15 cellular contexts compared by ENCODE assay signal in the genomic region with DNA sequence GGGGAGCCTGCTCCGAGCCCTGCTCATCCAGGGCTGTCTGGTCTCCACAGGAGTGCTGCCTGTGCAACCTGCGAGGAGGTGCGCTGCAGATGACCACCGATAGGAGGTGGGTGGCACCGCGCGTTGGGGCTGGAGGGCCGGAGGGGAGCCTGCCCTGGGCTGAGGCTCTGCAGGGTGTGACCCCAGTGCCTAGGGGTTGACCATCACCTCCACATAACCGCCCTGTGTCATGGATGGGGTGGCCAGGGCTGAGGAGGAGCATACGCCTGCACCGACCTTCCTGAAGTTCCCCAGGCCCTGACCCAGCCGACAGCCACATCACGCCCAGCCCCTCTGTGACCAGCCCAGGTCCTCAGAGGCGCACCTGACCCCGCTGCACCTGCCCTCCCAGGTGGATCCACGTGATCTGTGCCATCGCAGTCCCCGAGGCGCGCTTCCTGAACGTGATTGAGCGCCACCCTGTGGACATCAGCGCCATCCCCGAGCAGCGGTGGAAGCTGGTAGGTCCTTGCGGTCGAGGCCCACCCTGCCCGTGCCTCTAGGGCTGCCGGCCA.
DNase-seq lines count a peak whose midpoint lies in the region; ATAC-seq, FAIRE-seq and TF ChIP-seq lines count a peak whose summit lies in the region.
"Had no signal": no experiment of that assay in that cellular context is flagged by ENCODE, and none has a peak within 500 bp of the region (broad histone marks: within the 10 kb centered on the region; RNA-seq: fewer than 3 reads in every experiment).

No MANE protein-coding gene starts in this region.

- no peaks in the 10 kb centered on the region for H4K20me1 ChIP-seq in SK-N-SH (ENCODE audit: insufficient read depth)
- peaks cover 0 to 4% of the 10 kb centered on the region in 2 experiments for H4K20me1 ChIP-seq in H1 (replicated peaks in 1 of 2; ENCODE audit: control insufficient read depth in 1 of 2, insufficient read depth in 2 of 2, low read length in 2 of 2)
- no peaks in the 10 kb centered on the region for H4K20me1 ChIP-seq in neural progenitor cell (ENCODE audit: low read depth)

- H3K18ac ChIP-seq in H1 (ENCODE audit: extremely low read depth, low read length), result no peak overlapping the region

- no peak overlapping the region for H2BK120ac ChIP-seq in H1 (replicated peaks; ENCODE audit: low read depth, low read length)

- no peak overlapping the region for H3K4me3 ChIP-seq in SK-N-SH (ENCODE audit: low read depth in 2 of 2, low read length in 1 of 2)
- no peak overlapping the region for H3K4me3 ChIP-seq in NB4 (ENCODE audit: low read depth, low read length)
- H3K4me3 ChIP-seq in H1 (ENCODE audit: extremely low read depth in 1 of 4, insufficient read depth in 2 of 4, low read depth in 3 of 4, low read length in 4 of 4), result no peak overlapping the region
- no peak overlapping the region for H3K4me3 ChIP-seq in neural progenitor cell

- WGBS in SK-N-SH (ENCODE audit: low lambda C conversion rate), result 98% methylated on average over 16 of the region's 29 CpGs
- 61% methylated on average over 26 of the region's 29 CpGs; no CpG with 5 or more reads in 1 of the 2 experiments for WGBS in H1 (ENCODE audit: extremely low coverage in 1 of 2, insufficient coverage in 1 of 2, insufficient read length in 1 of 2, insufficient replicate concordance in 2 of 2, low coverage in 1 of 2, low lambda C conversion rate in 2 of 2, missing lambda C conversion rate in 1 of 2), 2 experiments

- H3K27me3 Mint-ChIP-seq in neural progenitor cell (ENCODE audit: insufficient read depth, low read depth), result peaks cover 3% of the 10 kb centered on the region

- no peaks in the 10 kb centered on the region; the same call in 1 of the 2 replicates for H3K23me2 ChIP-seq in H1 (ENCODE audit: low read depth, low read length)

- H3K9me3 ChIP-seq in SK-N-SH (no peaks in the 10 kb centered on the region), H1 (ENCODE audit: insufficient read depth in 2 of 2, low read depth in 1 of 2, low read length in 1 of 2) (no peaks in the 10 kb centered on the region), neural progenitor cell (ENCODE audit: low read depth) (no peaks in the 10 kb centered on the region)

- DNase-seq in SK-N-SH (peak; percentile 69), NB4 (ENCODE audit: low read depth) (no peak), H1 (ENCODE audit: low read depth in 1 of 2, low spot score in 2 of 2) (peak; percentile 66 to 95), neural progenitor cell (ENCODE audit: low spot score) (peak; percentile 70), SKM-1 treated with dmso at 0.1 percent for 144 hours (lab: John Stamatoyannopoulos, UW; ENCODE audit: unreplicated experiment) (no peak), ecto neural progenitor cell (ENCODE audit: low spot score) (no peak)
- DNase-seq: cortex of kidney; hippocampal formation; IMR-90; naive thymus-derived CD4-positive, alpha-beta T cell; NCI-H446 treated with DMSO at 0.1 percent for 48 hours; stimulated activated naive CD8-positive, alpha-beta T cell treated with anti-CD3 and anti-CD28 coated beads, Interleukin-15, Interleukin-2, amounts not matched to agents 100 U/mL and 50 U/mL, for 24 hours had no signal

- H3K4me2 ChIP-seq in SK-N-SH, result no peak overlapping the region
- no peak overlapping the region for H3K4me2 ChIP-seq in H1 (ENCODE audit: insufficient read depth in 1 of 2, low read depth in 2 of 2, low read length in 2 of 2)
- H3K4me2 ChIP-seq in neural progenitor cell, result no peak overlapping the region

- POLR2A ChIA-PET in SK-N-SH (lab: Yijun Ruan, JAX), result no interaction called here
- POLR2A ChIA-PET in H1 (lab: Charles Lee; ENCODE audit: partially characterized antibody), result interaction anchor here (0.7 to 2.1 kb wide), 3 partner anchors 89 to 728 kb away, joined by 3 to 6 read pairs (median 4); no protein-coding TSS in a partner anchor

- peaks cover 2% of the 10 kb centered on the region; the same call in 1 of the 2 replicates for H3K79me1 ChIP-seq in H1 (ENCODE audit: low read depth, low read length)

- H3K36me3 ChIP-seq in SK-N-SH (replicated peaks in 1 of 2; ENCODE audit: control insufficient read depth in 1 of 2, insufficient read depth in 2 of 2, low read length in 1 of 2) (peaks cover 6 to 66% of the 10 kb centered on the region in 2 experiments), H1 (ENCODE audit: control insufficient read depth in 2 of 4, insufficient read depth in 4 of 4, low read length in 3 of 4) (peaks cover 8 to 18% (median 12%) of the 10 kb centered on the region in 4 experiments; a peak in 4 of 8 replicates), neural progenitor cell (no peaks in the 10 kb centered on the region)

- H3K27ac Mint-ChIP-seq in neural progenitor cell, result no peak overlapping the region
- H3K27ac Mint-ChIP-seq: activated T-helper 1 cell treated with anti-CD3 and anti-CD28 coated beads, Interleukin-12 subunit alpha, Interleukin-12 subunit beta, Interleukin-2, Interleukin-4 antibody, amounts not matched to agents 30 ng/mL and 10 ng/mL and 1 ng/mL, durations not matched to agents 14 hours and 24 hours and 36 hours had no signal

- H3K4me3 Mint-ChIP-seq in neural progenitor cell, result no peak overlapping the region
- H3K4me3 Mint-ChIP-seq: activated T-helper 1 cell treated with anti-CD3 and anti-CD28 coated beads, Interleukin-12 subunit alpha, Interleukin-12 subunit beta, Interleukin-2, Interleukin-4 antibody, amounts not matched to agents 30 ng/mL and 10 ng/mL and 1 ng/mL, durations not matched to agents 14 hours and 24 hours and 36 hours had no signal

- H3K9ac ChIP-seq in SK-N-SH (no peak overlapping the region), H1 (replicated peaks in 1 of 4; ENCODE audit: extremely low read depth in 1 of 4, low read depth in 3 of 4, low read length in 3 of 4) (no peak overlapping the region), neural progenitor cell (no peak overlapping the region)

- H3K79me2 ChIP-seq in SK-N-SH (ENCODE audit: insufficient read depth), result no peaks in the 10 kb centered on the region
- no peaks in the 10 kb centered on the region for H3K79me2 ChIP-seq in H1 (ENCODE audit: control insufficient read depth in 1 of 2, insufficient read depth in 2 of 2, low read length in 2 of 2)
- H3K79me2 ChIP-seq in neural progenitor cell (ENCODE audit: low read depth), result no peaks in the 10 kb centered on the region

- H3K9me2 ChIP-seq in SK-N-SH, result no peaks in the 10 kb centered on the region

- TF ChIP-seq RAD21 in SK-N-SH (IDR thresholded peaks at IDR 0.05; ENCODE audit: low read length) (peak; percentile 41), H1 (IDR thresholded peaks at IDR 0.05 in 1 of 2, conservative IDR thresholded peaks at IDR 0.05 in 1 of 2; ENCODE audit: low read depth in 2 of 2, low read length in 2 of 2) (peak; percentile 84 to 90)

- H3K23ac ChIP-seq in H1 (ENCODE audit: insufficient read length), result no peak overlapping the region

- peak; percentile 42 for FAIRE-seq in H1 (lab: Jason Lieb, UNC)

- no peak overlapping the region for H2AK5ac ChIP-seq in H1 (ENCODE audit: low read depth, low read length)

- H2BK12ac ChIP-seq in H1 (ENCODE audit: low read depth, low read length), result no peak overlapping the region

- peaks cover 11% of the 10 kb centered on the region for H3K36me3 Mint-ChIP-seq in neural progenitor cell

- no peak overlapping the region for H3K4ac ChIP-seq in H1 (replicated peaks; ENCODE audit: insufficient read length, low read depth, low read length)

- H2BK20ac ChIP-seq in H1 (ENCODE audit: low read length), result no peak overlapping the region

- H3K4me1 ChIP-seq in SK-N-SH (ENCODE audit: control insufficient read depth in 1 of 2, insufficient read depth in 2 of 2, low read depth in 1 of 2, low read length in 1 of 2) (peaks cover 0 to 13% of the 10 kb centered on the region in 2 experiments; a peak in 1 of 4 replicates), H1 (replicated peaks in 1 of 4; ENCODE audit: control insufficient read depth in 3 of 4, insufficient read depth in 4 of 4, low read length in 3 of 4) (peaks cover 0 to 6% (median 3%) of the 10 kb centered on the region in 4 experiments; a peak in 4 of 7 replicates), neural progenitor cell (peaks cover 7% of the 10 kb centered on the region)

- no peaks in the 10 kb centered on the region for H3K9me3 Mint-ChIP-seq in neural progenitor cell
- H3K9me3 Mint-ChIP-seq: activated T-helper 1 cell treated with anti-CD3 and anti-CD28 coated beads, Interleukin-12 subunit alpha, Interleukin-12 subunit beta, Interleukin-2, Interleukin-4 antibody, amounts not matched to agents 30 ng/mL and 10 ng/mL and 1 ng/mL, durations not matched to agents 14 hours and 24 hours and 36 hours had no signal

- H3F3A ChIP-seq in SK-N-SH (replicated peaks; ENCODE audit: insufficient read depth), result no peaks in the 10 kb centered on the region
- H3F3A ChIP-seq in neural progenitor cell (ENCODE audit: low read depth), result no peaks in the 10 kb centered on the region

- H2BK5ac ChIP-seq in H1 (ENCODE audit: low read depth, low read length), result no peak overlapping the region

- no peak overlapping the region for H3K14ac ChIP-seq in H1 (ENCODE audit: insufficient read length)

- no peaks in the 10 kb centered on the region for H3K27me3 ChIP-seq in SK-N-SH (ENCODE audit: insufficient read depth)
- H3K27me3 ChIP-seq in H1 (replicated peaks in 1 of 4; ENCODE audit: control insufficient read depth in 3 of 4, extremely low read depth in 1 of 4, insufficient read depth in 3 of 4, low read length in 3 of 4), result no peaks in the 10 kb centered on the region
- H3K27me3 ChIP-seq in neural progenitor cell, result no peaks in the 10 kb centered on the region

- peak; percentile 38 for TF ChIP-seq CTCF in SK-N-SH (IDR thresholded peaks at IDR 0.05)
- peak; percentile 8 for TF ChIP-seq CTCF in NB4 (IDR thresholded peaks at IDR 0.05; ENCODE audit: low read depth, low read length)
- peak; percentile 96 to 99 (median 97) for TF ChIP-seq CTCF in H1 (IDR thresholded peaks at IDR 0.05; ENCODE audit: control extremely low read depth in 1 of 3, insufficient read depth in 1 of 3, low read depth in 1 of 3, low read length in 3 of 3)
- TF ChIP-seq CTCF in neural progenitor cell (IDR thresholded peaks at IDR 0.05), result peak; percentile 72

- TF ChIP-seq EP300 in SK-N-SH (IDR thresholded peaks at IDR 0.05; ENCODE audit: borderline replicate concordance in 1 of 2, low read depth in 1 of 2, low read length in 1 of 2), result no peak
- TF ChIP-seq EP300 in H1 (IDR thresholded peaks at IDR 0.05; ENCODE audit: borderline replicate concordance in 1 of 2, low read depth in 2 of 2, low read length in 2 of 2), result no peak

- TF ChIP-seq POLR2A in NB4 (IDR thresholded peaks at IDR 0.05; ENCODE audit: extremely low read depth, insufficient read length) (no peak), H1 (IDR thresholded peaks at IDR 0.05; ENCODE audit: control extremely low read depth in 1 of 2, low read depth in 2 of 2, low read length in 2 of 2) (no peak)

- no peak overlapping the region for H4K8ac ChIP-seq in H1 (ENCODE audit: extremely low read depth, insufficient read depth, low read length)

- H2BK15ac ChIP-seq in H1 (ENCODE audit: low read length), result no peak overlapping the region

- no peak overlapping the region for H4K91ac ChIP-seq in H1 (replicated peaks; ENCODE audit: insufficient read length, low read length)

- CTCF ChIA-PET in SK-N-SH (lab: Yijun Ruan, JAX), result interaction anchor here (0.5 to 1.5 kb wide), 13 partner anchors 10 to 100 kb away, joined by 3 to 9 read pairs (median 4); no protein-coding TSS in a partner anchor
- CTCF ChIA-PET in H1 (lab: Charles Lee; ENCODE audit: partially characterized antibody), result interaction anchor here (0.6 to 4.7 kb wide), 29 partner anchors 9 to 597 kb away, joined by 3 to 97 read pairs (median 4); no protein-coding TSS in a partner anchor

- no peak overlapping the region for H2AFZ ChIP-seq in SK-N-SH (ENCODE audit: low read depth)
- no peak overlapping the region for H2AFZ ChIP-seq in H1 (ENCODE audit: low read length)
- no peak overlapping the region for H2AFZ ChIP-seq in neural progenitor cell (replicated peaks)

- peaks cover 6% of the 10 kb centered on the region for H3K4me1 Mint-ChIP-seq in neural progenitor cell

- H3K56ac ChIP-seq in H1 (replicated peaks; ENCODE audit: insufficient read length, low read depth, low read length), result no peak overlapping the region

- ATAC-seq in SK-N-SH treated with all-trans-retinoic acid at 6 μM for 48 hours, result no peak
- no peak for ATAC-seq in HG03442 (IDR thresholded peaks at IDR 0.05; ENCODE audit: unreplicated experiment)
- ATAC-seq: naive thymus-derived CD4-positive, alpha-beta T cell; stimulated activated naive CD8-positive, alpha-beta T cell treated with anti-CD3 and anti-CD28 coated beads, Interleukin-15, Interleukin-2, amounts not matched to agents 100 U/mL and 50 U/mL, for 24 hours had no signal

- H4K5ac ChIP-seq in H1 (ENCODE audit: insufficient read length, low read depth, low read length), result no peak overlapping the region

- H3K27ac ChIP-seq in SK-N-SH (ENCODE audit: low read depth in 2 of 2, low read length in 1 of 2) (no peak overlapping the region), H1 (ENCODE audit: low read depth, low read length) (no peak overlapping the region), neural progenitor cell (no peak overlapping the region)

Comparison
In these comparisons a context has a peak if more than half of its experiments do, and no peak if none do; other contexts are left out.
1. DNase-seq: peak in SK-N-SH (single experiment), H1 (2 of 2) and neural progenitor cell (single experiment); none in NB4 (single experiment), SKM-1 treated with dmso at 0.1 percent for 144 hours (single experiment) and ecto neural progenitor cell (single experiment).
2. CTCF ChIP-seq: peak in every context shown above with its lines; median percentile 97 in H1; 72 in neural progenitor cell; 38 in SK-N-SH; 8 in NB4.